Comparison of ENCODE assay signal across 2 cellular contexts in genomic region chr12:50053583-50053982, GRCh38.
TF ChIP-seq lines count a peak whose summit lies in the region.

No MANE protein-coding gene starts in this region.

TF ChIP-seq in K562, 482 proteins besides CTCF, POLR2A, EP300 and RAD21 (continues in another document):
- TF ChIP-seq SRF (CRISPR knock-in tag; IDR thresholded peaks at IDR 0.05) (peak in 1 of 2 experiments; percentile 65; a peak in 1 of 4 replicates), HDGF (IDR thresholded peaks at IDR 0.05) (no peak), NRF1 (conservative IDR thresholded peaks at IDR 0.05 in 1 of 2, IDR thresholded peaks at IDR 0.05 in 1 of 2) (no peak), SPI1 (IDR thresholded peaks at IDR 0.05; ENCODE audit: borderline replicate concordance, low read depth, low read length) (peak; percentile 91), HMGN3 (IDR thresholded peaks at IDR 0.05; ENCODE audit: borderline replicate concordance, extremely low read depth, insufficient read length, low read depth, low read length) (peak; percentile 24), MTA2 (IDR thresholded peaks at IDR 0.05; ENCODE audit: low read depth) (no peak), NONO (IDR thresholded peaks at IDR 0.05; ENCODE audit: low read depth in 2 of 2, low read length in 1 of 2) (no peak), CTBP1 (IDR thresholded peaks at IDR 0.05; ENCODE audit: borderline replicate concordance) (peak; percentile 89), KDM1A (IDR thresholded peaks at IDR 0.05) (peak in 1 of 2 experiments; percentile 37; a peak in 1 of 4 replicates), TEAD4 (IDR thresholded peaks at IDR 0.05; ENCODE audit: low read length) (peak; percentile 57; the same call in 1 of the 2 replicates), TEAD4 (CRISPR knock-in tag; IDR thresholded peaks at IDR 0.05; ENCODE audit: borderline replicate concordance) (no peak), PRPF4 (IDR thresholded peaks at IDR 0.05; ENCODE audit: insufficient read depth, low read depth, low read length, poor library complexity, severe bottlenecking) (no peak), MAZ (CRISPR knock-in tag; conservative IDR thresholded peaks at IDR 0.05 in 1 of 2, IDR thresholded peaks at IDR 0.05 in 1 of 2) (peak in 1 of 2 experiments; percentile 37; a peak in 1 of 4 replicates), MTA1 (IDR thresholded peaks at IDR 0.05; ENCODE audit: borderline replicate concordance) (peak; percentile 49; the same call in 1 of the 2 replicates), ZBTB43 (CRISPR knock-in tag; IDR thresholded peaks at IDR 0.05) (no peak), VEZF1 (CRISPR knock-in tag; IDR thresholded peaks at IDR 0.05) (peak; percentile 86), PKNOX1 (IDR thresholded peaks at IDR 0.05) (peak; percentile 71; the same call in 1 of the 2 replicates), ZNF253 (CRISPR knock-in tag; conservative IDR thresholded peaks at IDR 0.05) (no peak), SIX5 (IDR thresholded peaks at IDR 0.05; ENCODE audit: borderline replicate concordance in 1 of 2, insufficient read depth in 1 of 2, low read depth in 1 of 2, low read length in 2 of 2) (no peak), CHD1 (IDR thresholded peaks at IDR 0.05; ENCODE audit: low read length) (no peak), CBFA2T3 (IDR thresholded peaks at IDR 0.05) (peak; percentile 29; the same call in 1 of the 2 replicates), ZNF431 (CRISPR knock-in tag; IDR thresholded peaks at IDR 0.05) (0 out of 2 replicates have a peak, but pooled peaks have one; percentile 23), MCM5 (IDR thresholded peaks at IDR 0.05; ENCODE audit: low read depth) (no peak), TCF3 (CRISPR knock-in tag; IDR thresholded peaks at IDR 0.05) (peak; percentile 47; the same call in 1 of the 2 replicates), ZNF408 (CRISPR knock-in tag; IDR thresholded peaks at IDR 0.05; ENCODE audit: low read depth) (no peak), PBX2 (CRISPR knock-in tag; IDR thresholded peaks at IDR 0.05; ENCODE audit: low read depth) (no peak), PBX2 (tag; conservative IDR thresholded peaks at IDR 0.05; ENCODE audit: low read depth) (0 out of 2 replicates have a peak, but pooled peaks have one; percentile 16), MEIS2 (IDR thresholded peaks at IDR 0.05; ENCODE audit: partially characterized antibody) (peak; percentile 17), ARID1B (IDR thresholded peaks at IDR 0.05) (peak; percentile 41; the same call in 1 of the 2 replicates), SMARCE1 (IDR thresholded peaks at IDR 0.05) (peak; percentile 68; the same call in 1 of the 2 replicates)

TF ChIP-seq in SK-N-SH, 30 proteins besides CTCF, POLR2A, EP300 and RAD21:
- TF ChIP-seq NRF1 (IDR thresholded peaks at IDR 0.05; ENCODE audit: low read depth, low read length) (no peak), MXI1 (IDR thresholded peaks at IDR 0.05; ENCODE audit: low read depth, low read length) (no peak), ZBTB33 (IDR thresholded peaks at IDR 0.05; ENCODE audit: borderline replicate concordance, low read depth) (no peak), IRF3 (IDR thresholded peaks at IDR 0.05; ENCODE audit: low read depth, low read length) (no peak), TAF1 (IDR thresholded peaks at IDR 0.05; ENCODE audit: borderline replicate concordance, low read depth, low read length) (no peak), SIN3A (IDR thresholded peaks at IDR 0.05; ENCODE audit: borderline replicate concordance, low read depth, low read length) (no peak), RXRA (IDR thresholded peaks at IDR 0.05; ENCODE audit: borderline replicate concordance, low read depth) (no peak), USF2 (IDR thresholded peaks at IDR 0.05; ENCODE audit: borderline replicate concordance, low read depth, low read length) (no peak), RFX5 (IDR thresholded peaks at IDR 0.05; ENCODE audit: low read length) (no peak), SMC3 (IDR thresholded peaks at IDR 0.05; ENCODE audit: low read depth, low read length) (no peak), MAX (IDR thresholded peaks at IDR 0.05; ENCODE audit: low read depth) (no peak), FOXJ3 (CRISPR knock-in tag; IDR thresholded peaks at IDR 0.05) (no peak)
